In genomic region chr1:161209790-161210409, GRCh38 we compare ENCODE assay signal across 8 cellular contexts. TPM values are rescaled to one million over a fixed set of nuclear protein-coding genes. Genes with fewer than 3 reads are reported as not detected.
DNase-seq lines count a peak whose midpoint lies in the region; ATAC-seq, FAIRE-seq and TF ChIP-seq lines count a peak whose summit lies in the region.

No MANE protein-coding gene starts in this region.

- H3K27me3 ChIP-seq in naive thymus-derived CD4-positive, alpha-beta T cell (ENCODE audit: control insufficient read depth in 2 of 2, insufficient read depth in 2 of 2, low read length in 2 of 2), result no peaks in the 10 kb centered on the region

- peaks cover 13% of the 10 kb centered on the region for H3K4me1 ChIP-seq in OCI-LY7 (ENCODE audit: insufficient read depth, low read length, poor library complexity, severe bottlenecking)
- peaks cover 0 to 31% of the 10 kb centered on the region in 2 donors for H3K4me1 ChIP-seq in naive thymus-derived CD4-positive, alpha-beta T cell (ENCODE audit: control insufficient read depth in 2 of 2, insufficient read depth in 2 of 2, low read length in 2 of 2)

- peaks cover 12 to 49% (median 41%) of the 10 kb centered on the region in 7 donors for H3K4me1 Mint-ChIP-seq in naive thymus-derived CD4-positive, alpha-beta T cell

- no peak overlapping the region for H3K4me3 ChIP-seq in OCI-LY7 (ENCODE audit: low read depth, low read length, poor library complexity, severe bottlenecking)
- no peak overlapping the region for H3K4me3 ChIP-seq in naive thymus-derived CD4-positive, alpha-beta T cell (ENCODE audit: low read length)

- H3K27me3 Mint-ChIP-seq in naive thymus-derived CD4-positive, alpha-beta T cell, result no peaks in the 10 kb centered on the region

- FAIRE-seq in GM12891 (lab: Jason Lieb, UNC), result peak; percentile 88

- H3K27ac ChIP-seq in OCI-LY7 (ENCODE audit: low read depth, low read length, poor library complexity, severe bottlenecking), result no peak overlapping the region
- peak overlapping the region; percentile 27 for H3K27ac ChIP-seq in naive thymus-derived CD4-positive, alpha-beta T cell (ENCODE audit: low read depth, low read length)

- ATAC-seq in naive thymus-derived CD4-positive, alpha-beta T cell, result peak; percentile 98
- no peak for ATAC-seq in HG02870 (IDR thresholded peaks at IDR 0.05; ENCODE audit: unreplicated experiment)

- TF ChIP-seq RAD21 in Ishikawa (IDR thresholded peaks at IDR 0.05; ENCODE audit: low read depth), result peak; percentile 78

- H2AFZ ChIP-seq in OCI-LY7 (ENCODE audit: low read length), result no peak overlapping the region

- no peak overlapping the region for H3K4me2 ChIP-seq in OCI-LY7 (ENCODE audit: low read length)

- H3K36me3 ChIP-seq in OCI-LY7 (ENCODE audit: insufficient read depth, low read length), result peaks cover 78% of the 10 kb centered on the region
- peaks cover 32 to 83% (median 45%) of the 10 kb centered on the region in 3 experiments for H3K36me3 ChIP-seq in naive thymus-derived CD4-positive, alpha-beta T cell (ENCODE audit: control insufficient read depth in 2 of 3, insufficient read depth in 3 of 3, low read length in 3 of 3)

- peak; percentile 96 for TF ChIP-seq CTCF in OCI-LY7 (conservative IDR thresholded peaks at IDR 0.05; ENCODE audit: low read length)

- H3K9me2 ChIP-seq in OCI-LY7 (ENCODE audit: insufficient read depth, low read length), result no peaks in the 10 kb centered on the region

- no peak for TF ChIP-seq EP300 in Ishikawa (IDR thresholded peaks at IDR 0.05; ENCODE audit: borderline replicate concordance)

- peak; percentile 50 for DNase-seq in GM12891 (ENCODE audit: insufficient read length, low spot score)
- peak; percentile 85 for DNase-seq in OCI-LY7 (ENCODE audit: low spot score)
- peak; percentile 59 for DNase-seq in activated T-cell treated with anti-CD3 and anti-CD28 coated beads for 24 hours (ENCODE audit: low read depth)
- peak; percentile 76 to 82 for DNase-seq in erythroblast (lab: John Stamatoyannopoulos, UW)
- DNase-seq in naive thymus-derived CD4-positive, alpha-beta T cell, result peak; percentile 53 to 79 (median 73)
- peak; percentile 51 for DNase-seq in stromal cell of bone marrow (ENCODE audit: low read depth)

- no peaks in the 10 kb centered on the region for H4K20me1 ChIP-seq in OCI-LY7 (ENCODE audit: insufficient read depth, low read length)

- H3K9me3 ChIP-seq in OCI-LY7 (ENCODE audit: low read length), result no peaks in the 10 kb centered on the region
- no peaks in the 10 kb centered on the region for H3K9me3 ChIP-seq in naive thymus-derived CD4-positive, alpha-beta T cell (ENCODE audit: control insufficient read depth in 2 of 3, low read length in 3 of 3)

- H3K79me2 ChIP-seq in OCI-LY7 (ENCODE audit: insufficient read depth, low read depth, low read length), result no peaks in the 10 kb centered on the region

- peak overlapping the region in 8 of 9 donors; percentile 60 to 89 (median 66) for H3K27ac Mint-ChIP-seq in naive thymus-derived CD4-positive, alpha-beta T cell

- H3K9me3 Mint-ChIP-seq in naive thymus-derived CD4-positive, alpha-beta T cell, result no peaks in the 10 kb centered on the region

- intact Hi-C loops in OCI-LY7 (cut with micrococcal nuclease; ENCODE audit: unreplicated experiment), result loop anchor here (1.0 kb wide), 1 partner anchor 15 kb away; no protein-coding TSS in a partner anchor
- intact Hi-C loops in naive thymus-derived CD4-positive, alpha-beta T cell (cut with micrococcal nuclease), result loop anchor here (1.0 kb wide), 6 partner anchors 15 to 172 kb away; partner anchors contain the start of gene PPOX (in 1 of the 2)

- H3K4me3 Mint-ChIP-seq in naive thymus-derived CD4-positive, alpha-beta T cell, result no peak overlapping the region

- no TSS peak for BruUV-seq in OCI-LY7 (replicated peaks; lab: Mats Ljungman, UMichigan)

- no peak for TF ChIP-seq POLR2A in GM12891 (IDR thresholded peaks at IDR 0.05; ENCODE audit: low read depth, low read length)
- TF ChIP-seq POLR2A in erythroblast (IDR thresholded peaks at IDR 0.05; ENCODE audit: low read length), result no peak

- CTCF ChIA-PET in OCI-LY7 (lab: Charles Lee; ENCODE audit: unreplicated experiment), result interaction anchor here (0.6 to 2.0 kb wide), 2 partner anchors 13 to 16 kb away, joined by 4 to 8 read pairs; partner anchors contain the start of gene TOMM40L
- CTCF ChIA-PET in naive thymus-derived CD4-positive, alpha-beta T cell (lab: Charles Lee), result interaction anchor here (0.6 to 6.9 kb wide), 14 partner anchors 8 to 174 kb away, joined by 3 to 74 read pairs (median 8); partner anchors contain the start of genes ADAMTS4, APOA2, NDUFS2 and TOMM40L

- POLR2A ChIA-PET in OCI-LY7 (lab: Charles Lee), result no interaction called here
- POLR2A ChIA-PET in naive thymus-derived CD4-positive, alpha-beta T cell (lab: Charles Lee), result interaction anchor here (1.4 to 29.1 kb wide), 4 partner anchors 7 to 80 kb away, joined by 4 to 508 read pairs (median 9); partner anchors contain the start of genes APOA2, FCER1G, NDUFS2 and TOMM40L

- H3K36me3 Mint-ChIP-seq in naive thymus-derived CD4-positive, alpha-beta T cell, result peaks cover 22 to 60% (median 43%) of the 10 kb centered on the region in 5 donors

TF ChIP-seq in GM12891, 5 proteins besides CTCF, POLR2A, EP300 and RAD21:
- peak; percentile 43; the same call in 1 of the 2 replicates for TF ChIP-seq SPI1 (IDR thresholded peaks at IDR 0.05; ENCODE audit: low read depth, low read length)
- TF ChIP-seq PAX5 (IDR thresholded peaks at IDR 0.05; ENCODE audit: insufficient read depth, low read length, severe bottlenecking), result no peak
- TF ChIP-seq TAF1 (IDR thresholded peaks at IDR 0.05; ENCODE audit: low read depth, low read length), result no peak
- peak; percentile 63; the same call in 1 of the 2 replicates for TF ChIP-seq POU2F2 (IDR thresholded peaks at IDR 0.05; ENCODE audit: low read depth, low read length)
- no peak for TF ChIP-seq POLR2AphosphoS5 (IDR thresholded peaks at IDR 0.05; ENCODE audit: low read depth, low read length)

TF ChIP-seq in Ishikawa, 13 proteins besides CTCF, POLR2A, EP300 and RAD21 (continues in another document):
- no peak for TF ChIP-seq MAX (IDR thresholded peaks at IDR 0.05)
- TF ChIP-seq EGR1 (IDR thresholded peaks at IDR 0.05), result no peak
- no peak for TF ChIP-seq TAF1 (IDR thresholded peaks at IDR 0.05; ENCODE audit: low read depth)
- no peak for TF ChIP-seq TEAD4 (IDR thresholded peaks at IDR 0.05)
- TF ChIP-seq NFIC (IDR thresholded peaks at IDR 0.05), result no peak
- no peak for TF ChIP-seq CEBPB (IDR thresholded peaks at IDR 0.05)
- no peak for TF ChIP-seq ZBTB7A (IDR thresholded peaks at IDR 0.05; ENCODE audit: low read depth)
- no peak for TF ChIP-seq FOXM1 (IDR thresholded peaks at IDR 0.05; ENCODE audit: borderline replicate concordance, low read depth)
- TF ChIP-seq YY1 (IDR thresholded peaks at IDR 0.05; ENCODE audit: low read depth), result no peak
- TF ChIP-seq USF1 (IDR thresholded peaks at IDR 0.05), result no peak
- TF ChIP-seq CREB1 (IDR thresholded peaks at IDR 0.05; ENCODE audit: low read depth), result no peak
- no peak for TF ChIP-seq TCF12 (IDR thresholded peaks at IDR 0.05; ENCODE audit: low read depth)

RNA-seq across cellular contexts. Expression of gene FCER1G, which starts 5.2 kb away (rescaled TPM):
- 6.0 TPM for polyA plus RNA-seq in GM12891 (2012; ENCODE audit: low read depth, missing spikeins)
- total RNA-seq in OCI-LY7 (2014; rRNA removed; shearing (Covaris generic)), result 3.2 TPM in 1 of 2 replicates, not detected in the other
- 0.88 and 1.2 TPM in 2 replicates for total RNA-seq in OCI-LY7 (2022)
- total RNA-seq in naive thymus-derived CD4-positive, alpha-beta T cell, result 100 to 1,000 TPM in 1 of 5 experiments, 10 to 100 TPM in 3, 1 to 10 TPM in 1; 2.6 to 171 (median 14.5) TPM
- polyA plus RNA-seq in naive thymus-derived CD4-positive, alpha-beta T cell, result 1 to 10 TPM; 2.7 to 5.1 TPM

RNA-seq across cellular contexts. Expression of gene NDUFS2, which starts 7.7 kb away (rescaled TPM):
- 105 TPM for polyA plus RNA-seq in GM12891 (2012; ENCODE audit: low read depth, missing spikeins)
- 62.9 and 76.4 TPM in 2 replicates for total RNA-seq in OCI-LY7 (2014; rRNA removed; shearing (Covaris generic))
- total RNA-seq in OCI-LY7 (2022), result 72.1 and 73.4 TPM in 2 replicates
- total RNA-seq in naive thymus-derived CD4-positive, alpha-beta T cell, result 100 to 1,000 TPM in 2 of 5 experiments, 10 to 100 TPM in 3; 64.1 to 131 (median 85.3) TPM
- polyA plus RNA-seq in naive thymus-derived CD4-positive, alpha-beta T cell, result 100 to 1,000 TPM in 1 of 2 donors, 10 to 100 TPM in 1; 94.6 to 102 TPM

RNA-seq across cellular contexts. Expression of gene ADAMTS4, which starts 11.0 kb away (rescaled TPM):
- polyA plus RNA-seq in GM12891 (2012; ENCODE audit: low read depth, missing spikeins), result 0.05 TPM
- 0.03 TPM in 2 replicates for total RNA-seq in OCI-LY7 (2014; rRNA removed; shearing (Covaris generic))
- 0.07 and 0.15 TPM in 2 replicates for total RNA-seq in OCI-LY7 (2022)
- total RNA-seq in naive thymus-derived CD4-positive, alpha-beta T cell, result 1 to 10 TPM in 4 of 5 experiments, under 1 TPM in 1; 0.70 to 3.3 (median 1.6) TPM
- under 1 TPM; 0.21 to 0.38 TPM for polyA plus RNA-seq in naive thymus-derived CD4-positive, alpha-beta T cell

RNA-seq across cellular contexts. Expression of gene APOA2, which starts 13.5 kb away (rescaled TPM):
- not detected for polyA plus RNA-seq in GM12891 (2012; ENCODE audit: low read depth, missing spikeins)
- not detected in 2 replicates for total RNA-seq in OCI-LY7 (2014; rRNA removed; shearing (Covaris generic))
- total RNA-seq in OCI-LY7 (2022), result not detected in 2 replicates
- not detected for total RNA-seq in naive thymus-derived CD4-positive, alpha-beta T cell
- polyA plus RNA-seq in naive thymus-derived CD4-positive, alpha-beta T cell, result not detected

RNA-seq across cellular contexts. Expression of gene TOMM40L, which starts 16.0 kb away (rescaled TPM):
- 9.6 TPM for polyA plus RNA-seq in GM12891 (2012; ENCODE audit: low read depth, missing spikeins)
- total RNA-seq in OCI-LY7 (2014; rRNA removed; shearing (Covaris generic)), result 8.3 and 11.0 TPM in 2 replicates
- total RNA-seq in OCI-LY7 (2022), result 16.0 and 20.1 TPM in 2 replicates
- total RNA-seq in naive thymus-derived CD4-positive, alpha-beta T cell, result 10 to 100 TPM in 4 of 5 experiments, 1 to 10 TPM in 1; 8.9 to 24.3 (median 11.8) TPM
- polyA plus RNA-seq in naive thymus-derived CD4-positive, alpha-beta T cell, result 1 to 10 TPM; 6.0 to 6.4 TPM
